ENCODE assay signal across 1 cellular context in genomic region chr2:184067502-184067901, GRCh38.
TF ChIP-seq lines count a peak whose summit lies in the region.

No MANE protein-coding gene starts in this region.

TF ChIP-seq in SK-N-SH, 30 proteins besides CTCF, POLR2A, EP300 and RAD21 (continued from another document):
- TF ChIP-seq, protein P1, sequence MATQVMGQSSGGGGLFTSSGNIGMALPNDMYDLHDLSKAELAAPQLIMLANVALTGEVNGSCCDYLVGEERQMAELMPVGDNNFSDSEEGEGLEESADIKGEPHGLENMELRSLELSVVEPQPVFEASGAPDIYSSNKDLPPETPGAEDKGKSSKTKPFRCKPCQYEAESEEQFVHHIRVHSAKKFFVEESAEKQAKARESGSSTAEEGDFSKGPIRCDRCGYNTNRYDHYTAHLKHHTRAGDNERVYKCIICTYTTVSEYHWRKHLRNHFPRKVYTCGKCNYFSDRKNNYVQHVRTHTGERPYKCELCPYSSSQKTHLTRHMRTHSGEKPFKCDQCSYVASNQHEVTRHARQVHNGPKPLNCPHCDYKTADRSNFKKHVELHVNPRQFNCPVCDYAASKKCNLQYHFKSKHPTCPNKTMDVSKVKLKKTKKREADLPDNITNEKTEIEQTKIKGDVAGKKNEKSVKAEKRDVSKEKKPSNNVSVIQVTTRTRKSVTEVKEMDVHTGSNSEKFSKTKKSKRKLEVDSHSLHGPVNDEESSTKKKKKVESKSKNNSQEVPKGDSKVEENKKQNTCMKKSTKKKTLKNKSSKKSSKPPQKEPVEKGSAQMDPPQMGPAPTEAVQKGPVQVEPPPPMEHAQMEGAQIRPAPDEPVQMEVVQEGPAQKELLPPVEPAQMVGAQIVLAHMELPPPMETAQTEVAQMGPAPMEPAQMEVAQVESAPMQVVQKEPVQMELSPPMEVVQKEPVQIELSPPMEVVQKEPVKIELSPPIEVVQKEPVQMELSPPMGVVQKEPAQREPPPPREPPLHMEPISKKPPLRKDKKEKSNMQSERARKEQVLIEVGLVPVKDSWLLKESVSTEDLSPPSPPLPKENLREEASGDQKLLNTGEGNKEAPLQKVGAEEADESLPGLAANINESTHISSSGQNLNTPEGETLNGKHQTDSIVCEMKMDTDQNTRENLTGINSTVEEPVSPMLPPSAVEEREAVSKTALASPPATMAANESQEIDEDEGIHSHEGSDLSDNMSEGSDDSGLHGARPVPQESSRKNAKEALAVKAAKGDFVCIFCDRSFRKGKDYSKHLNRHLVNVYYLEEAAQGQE (IDR thresholded peaks at IDR 0.05; ENCODE audit: low read depth, low read length), result no peak
- no peak for TF ChIP-seq FOXJ3 (CRISPR knock-in tag; IDR thresholded peaks at IDR 0.05)
- TF ChIP-seq USF2 (IDR thresholded peaks at IDR 0.05; ENCODE audit: borderline replicate concordance, low read depth, low read length), result no peak
- TF ChIP-seq MEF2A (IDR thresholded peaks at IDR 0.05; ENCODE audit: borderline replicate concordance, low read depth), result no peak
- no peak for TF ChIP-seq YY1 (IDR thresholded peaks at IDR 0.05; ENCODE audit: low read depth)
- no peak for TF ChIP-seq SIN3A (IDR thresholded peaks at IDR 0.05; ENCODE audit: borderline replicate concordance, low read depth, low read length)
- no peak for TF ChIP-seq SMC3 (IDR thresholded peaks at IDR 0.05; ENCODE audit: low read depth, low read length)
- no peak for TF ChIP-seq CHD2 (IDR thresholded peaks at IDR 0.05; ENCODE audit: low read length, partially characterized antibody)
- TF ChIP-seq EZH2phosphoT487 (IDR thresholded peaks at IDR 0.05; ENCODE audit: borderline replicate concordance, low read depth), result no peak
- TF ChIP-seq MAX (IDR thresholded peaks at IDR 0.05; ENCODE audit: low read depth), result no peak
- TF ChIP-seq RCOR1 (IDR thresholded peaks at IDR 0.05; ENCODE audit: low read length), result no peak
